Comparison of ENCODE assay signal across 8 cellular contexts in the genomic region with DNA sequence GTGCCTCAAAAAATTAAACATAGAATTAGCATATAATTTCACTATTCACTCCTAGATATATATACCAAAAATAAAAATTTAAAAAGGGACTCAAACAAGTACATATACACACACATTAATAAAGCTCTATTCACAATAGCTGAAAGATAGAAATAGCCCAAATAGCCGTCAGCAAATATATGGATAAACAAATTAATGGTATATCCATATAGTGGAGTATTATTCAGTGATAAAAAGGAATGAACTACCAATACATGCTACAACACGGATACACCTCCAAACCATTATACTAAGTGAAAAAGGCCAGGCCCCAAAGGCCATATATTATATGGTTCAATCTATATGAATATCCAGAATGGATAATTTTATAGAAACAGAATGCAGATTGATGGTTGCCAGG.
"Had no signal": no experiment of that assay in that cellular context is flagged by ENCODE, and none has a peak within 500 bp of the region (broad histone marks: within the 10 kb centered on the region; RNA-seq: fewer than 3 reads in every experiment).

No MANE protein-coding gene starts in this region.

- DNase-seq: GDM1, GF-D8 had no signal

- FAIRE-seq: G401.6, GM12878, GM12891, GM12892, GM18507, GM19239 had no signal

- ATAC-seq: GM12878 had no signal

- H3K4me3 ChIP-seq: GM12878 had no signal
